23 cellular contexts compared by ENCODE assay signal in the genomic region with DNA sequence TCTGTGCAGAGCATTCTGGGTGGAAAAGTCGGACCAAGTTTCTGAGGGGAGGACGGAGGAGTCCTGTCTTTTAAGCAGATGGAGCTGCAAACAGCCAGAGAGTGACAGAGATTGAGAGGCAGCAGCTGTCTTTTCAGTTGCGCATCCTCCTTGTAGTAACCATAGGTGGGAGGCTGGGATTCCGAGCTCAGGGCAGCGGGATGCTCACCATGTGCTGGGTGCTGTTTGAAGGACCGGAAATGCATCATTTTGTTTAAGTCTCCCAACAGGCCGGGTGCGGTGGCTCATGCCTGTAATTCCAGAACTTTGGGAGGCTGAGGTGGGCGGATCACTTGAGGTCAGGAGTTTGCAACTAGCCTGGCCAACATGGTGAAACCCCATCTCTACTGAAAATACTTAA.
DNase-seq lines count a peak whose midpoint lies in the region; ATAC-seq and TF ChIP-seq lines count a peak whose summit lies in the region.
"Had no signal": no experiment of that assay in that cellular context is flagged by ENCODE, and none has a peak within 500 bp of the region (broad histone marks: within the 10 kb centered on the region; RNA-seq: fewer than 3 reads in every experiment).

No MANE protein-coding gene starts in this region.

- no peak overlapping the region for H4K5ac ChIP-seq in mesendoderm (ENCODE audit: low read length)

- no peak overlapping the region for H2AK5ac ChIP-seq in mesendoderm (ENCODE audit: low read length)

- no peaks in the 10 kb centered on the region for H3K9me3 Mint-ChIP-seq in WTC11
- H3K9me3 Mint-ChIP-seq in nephron progenitor cell = no peaks in the 10 kb centered on the region
- no peaks in the 10 kb centered on the region for H3K9me3 Mint-ChIP-seq in activated T-helper 1 cell treated with anti-CD3 and anti-CD28 coated beads, Interleukin-12 subunit alpha, Interleukin-12 subunit beta, Interleukin-2, Interleukin-4 antibody, amounts not matched to agents 30 ng/mL and 10 ng/mL and 1 ng/mL, durations not matched to agents 14 hours and 24 hours and 36 hours
- H3K9me3 Mint-ChIP-seq: CD14-positive monocyte; CD4-positive, alpha-beta T cell; CD8-positive, alpha-beta memory T cell; GM23338 had no signal

- peaks cover 61% of the 10 kb centered on the region for H3K4me1 Mint-ChIP-seq in WTC11
- H3K4me1 Mint-ChIP-seq in nephron progenitor cell = peaks cover 61% of the 10 kb centered on the region
- no peaks in the 10 kb centered on the region for H3K4me1 Mint-ChIP-seq in activated T-helper 1 cell treated with anti-CD3 and anti-CD28 coated beads, Interleukin-12 subunit alpha, Interleukin-12 subunit beta, Interleukin-2, Interleukin-4 antibody, amounts not matched to agents 30 ng/mL and 10 ng/mL and 1 ng/mL, durations not matched to agents 14 hours and 24 hours and 36 hours (ENCODE audit: low read depth)
- H3K4me1 Mint-ChIP-seq: CD14-positive monocyte; CD8-positive, alpha-beta memory T cell had no signal

- no peak overlapping the region for H3K9ac ChIP-seq in mesendoderm (ENCODE audit: low read length)
- H3K9ac ChIP-seq: BLaER1 treated with 17β-estradiol and CSF1 and Interleukin-3, amounts not matched to agents 10 nM and 100 nM had no signal

- no peak overlapping the region for H3K4me3 ChIP-seq in mesendoderm (ENCODE audit: low read length)
- H3K4me3 ChIP-seq: A549; BLaER1 treated with 17β-estradiol and CSF1 and Interleukin-3, amounts not matched to agents 10 nM and 100 nM; GM12878; GM23338; HAP-1 had no signal

- TF ChIP-seq CTCF in WTC11 (IDR thresholded peaks at IDR 0.05) (no peak), nephron progenitor cell (IDR thresholded peaks at IDR 0.05) (no peak)

- POLR2A ChIA-PET in WTC11 (lab: Charles Lee) = interaction anchor here (0.5 to 1.4 kb wide), 2 partner anchors 79 to 86 kb away, joined by 3 to 4 read pairs; no protein-coding TSS in a partner anchor

- H3K4me1 ChIP-seq in mesendoderm (ENCODE audit: control insufficient read depth, low read depth, low read length) = no peaks in the 10 kb centered on the region
- H3K4me1 ChIP-seq: A549, BE2C, HAP-1 had no signal

- H3K36me3 ChIP-seq in mesendoderm (ENCODE audit: control insufficient read depth, insufficient read depth, low read length) = no peaks in the 10 kb centered on the region
- H3K36me3 ChIP-seq: BE2C, HAP-1 had no signal

- intact Hi-C loops in activated T-helper 1 cell treated with anti-CD3 and anti-CD28 coated beads, Interleukin-12 subunit alpha, Interleukin-12 subunit beta, Interleukin-2, Interleukin-4 antibody, amounts not matched to agents 30 ng/mL and 10 ng/mL and 1 ng/mL, durations not matched to agents 14 hours and 24 hours and 36 hours (cut with micrococcal nuclease) = no loop called here

- H3K18ac ChIP-seq in mesendoderm (ENCODE audit: low read length) = no peak overlapping the region

- no peak overlapping the region for H4K8ac ChIP-seq in mesendoderm (ENCODE audit: low read depth, low read length)

- no peak overlapping the region for H2BK5ac ChIP-seq in mesendoderm (ENCODE audit: low read length)

- H3K36me3 Mint-ChIP-seq in WTC11 (no peaks in the 10 kb centered on the region), nephron progenitor cell (ENCODE audit: low read depth) (peaks cover 11% of the 10 kb centered on the region)
- no peaks in the 10 kb centered on the region for H3K36me3 Mint-ChIP-seq in activated T-helper 1 cell treated with anti-CD3 and anti-CD28 coated beads, Interleukin-12 subunit alpha, Interleukin-12 subunit beta, Interleukin-2, Interleukin-4 antibody, amounts not matched to agents 30 ng/mL and 10 ng/mL and 1 ng/mL, durations not matched to agents 14 hours and 24 hours and 36 hours (ENCODE audit: low read depth)
- H3K36me3 Mint-ChIP-seq: CD14-positive monocyte had no signal

- CTCF ChIA-PET in WTC11 (lab: Charles Lee) = interaction anchor here (1.4 to 1.9 kb wide), 2 partner anchors 10 to 179 kb away, joined by 3 to 4 read pairs; no protein-coding TSS in a partner anchor

- H3K23ac ChIP-seq in mesendoderm (ENCODE audit: low read length) = no peak overlapping the region

- no peaks in the 10 kb centered on the region for H3K27me3 ChIP-seq in mesendoderm (ENCODE audit: insufficient read depth, low read length, poor library complexity)
- H3K27me3 ChIP-seq: BE2C; BLaER1 treated with 17β-estradiol and CSF1 and Interleukin-3, amounts not matched to agents 10 nM and 100 nM had no signal

- H3K4me3 Mint-ChIP-seq in WTC11 (no peak overlapping the region), nephron progenitor cell (no peak overlapping the region)
- no peak overlapping the region for H3K4me3 Mint-ChIP-seq in activated T-helper 1 cell treated with anti-CD3 and anti-CD28 coated beads, Interleukin-12 subunit alpha, Interleukin-12 subunit beta, Interleukin-2, Interleukin-4 antibody, amounts not matched to agents 30 ng/mL and 10 ng/mL and 1 ng/mL, durations not matched to agents 14 hours and 24 hours and 36 hours
- H3K4me3 Mint-ChIP-seq: CD14-positive monocyte; CD4-positive, alpha-beta T cell; CD8-positive, alpha-beta memory T cell; GM23338 had no signal

- no peak overlapping the region for H3K4ac ChIP-seq in mesendoderm (ENCODE audit: low read depth, low read length)

- H3K27me3 Mint-ChIP-seq in WTC11 (ENCODE audit: low read depth) = no peaks in the 10 kb centered on the region; the same call in 1 of the 2 replicates
- no peaks in the 10 kb centered on the region for H3K27me3 Mint-ChIP-seq in nephron progenitor cell (ENCODE audit: low read depth, poor library complexity)
- H3K27me3 Mint-ChIP-seq in activated T-helper 1 cell treated with anti-CD3 and anti-CD28 coated beads, Interleukin-12 subunit alpha, Interleukin-12 subunit beta, Interleukin-2, Interleukin-4 antibody, amounts not matched to agents 30 ng/mL and 10 ng/mL and 1 ng/mL, durations not matched to agents 14 hours and 24 hours and 36 hours (ENCODE audit: insufficient read depth) = no peaks in the 10 kb centered on the region

- no peak overlapping the region for H3K4me2 ChIP-seq in mesendoderm (ENCODE audit: low read length)
- H3K4me2 ChIP-seq: A549; BLaER1 treated with 17β-estradiol and CSF1 and Interleukin-3, amounts not matched to agents 10 nM and 100 nM; GM23338 had no signal

- H3K79me1 ChIP-seq in mesendoderm (ENCODE audit: low read length) = peaks cover 13% of the 10 kb centered on the region

- peaks cover 8% of the 10 kb centered on the region for H3K79me2 ChIP-seq in mesendoderm (ENCODE audit: control insufficient read depth, insufficient read depth, low read length)

- no peak overlapping the region for H2BK120ac ChIP-seq in mesendoderm (ENCODE audit: low read depth, low read length)

- H3K27ac Mint-ChIP-seq in WTC11 (peak overlapping the region; percentile 65; the same call in 1 of the 2 replicates), nephron progenitor cell (peak overlapping the region; percentile 35)
- no peak overlapping the region for H3K27ac Mint-ChIP-seq in activated T-helper 1 cell treated with anti-CD3 and anti-CD28 coated beads, Interleukin-12 subunit alpha, Interleukin-12 subunit beta, Interleukin-2, Interleukin-4 antibody, amounts not matched to agents 30 ng/mL and 10 ng/mL and 1 ng/mL, durations not matched to agents 14 hours and 24 hours and 36 hours
- H3K27ac Mint-ChIP-seq: CD14-positive monocyte; CD4-positive, alpha-beta T cell; GM23338 had no signal

- H3K27ac ChIP-seq in mesendoderm (ENCODE audit: low read depth, low read length) = no peak overlapping the region
- H3K27ac ChIP-seq: A549; BLaER1 treated with 17β-estradiol and CSF1 and Interleukin-3, amounts not matched to agents 10 nM and 100 nM had no signal

- no CpG with 5 or more reads among the region's 9 CpGs for WGBS in mesendoderm (ENCODE audit: extremely low coverage, insufficient coverage, low lambda C conversion rate)

- H2BK15ac ChIP-seq in mesendoderm (replicated peaks; ENCODE audit: low read depth) = no peak overlapping the region

- no peak for ATAC-seq in WTC11
- ATAC-seq in HG02981 (IDR thresholded peaks at IDR 0.05; ENCODE audit: unreplicated experiment) = no peak
- ATAC-seq: GM12878, GM23338 had no signal

- DNase-seq in NCI-H82 (lab: John Stamatoyannopoulos, UW) = peak; percentile 11
- no peak for DNase-seq in NCI-H82 treated with DMSO at 0.1 percent for 48 hours (lab: John Stamatoyannopoulos, UW; ENCODE audit: unreplicated experiment)
- no peak for DNase-seq in WTC11 (ENCODE audit: low spot score)
- DNase-seq in nephron progenitor cell = no peak
- DNase-seq in mesendoderm = no peak
- DNase-seq in activated T-helper 1 cell treated with anti-CD3 and anti-CD28 coated beads, Interleukin-12 subunit alpha, Interleukin-12 subunit beta, Interleukin-2, Interleukin-4 antibody, amounts not matched to agents 30 ng/mL and 10 ng/mL and 1 ng/mL, durations not matched to agents 14 hours and 24 hours and 36 hours (ENCODE audit: low spot score) = no peak
- DNase-seq: 8988T; ACHN; AML-193; BE2C; CD4-positive, alpha-beta T cell; CD8-positive, alpha-beta memory T cell; DMS 273 treated with DMSO at 0.1 percent for 48 hours; DMS79; EL; GDM1 had no signal

- H3K56ac ChIP-seq in mesendoderm (ENCODE audit: low read length) = no peak overlapping the region

TF ChIP-seq in WTC11, 78 proteins besides CTCF, POLR2A, EP300 and RAD21:
- TF ChIP-seq FOXP4 (CRISPR knock-in tag; IDR thresholded peaks at IDR 0.05) (0 out of 2 replicates have a peak, but pooled peaks have one; percentile 19), NFATC4 (CRISPR knock-in tag; IDR thresholded peaks at IDR 0.05) (no peak)
